Comparison of ENCODE assay signal across 22 cellular contexts in the genomic region with DNA sequence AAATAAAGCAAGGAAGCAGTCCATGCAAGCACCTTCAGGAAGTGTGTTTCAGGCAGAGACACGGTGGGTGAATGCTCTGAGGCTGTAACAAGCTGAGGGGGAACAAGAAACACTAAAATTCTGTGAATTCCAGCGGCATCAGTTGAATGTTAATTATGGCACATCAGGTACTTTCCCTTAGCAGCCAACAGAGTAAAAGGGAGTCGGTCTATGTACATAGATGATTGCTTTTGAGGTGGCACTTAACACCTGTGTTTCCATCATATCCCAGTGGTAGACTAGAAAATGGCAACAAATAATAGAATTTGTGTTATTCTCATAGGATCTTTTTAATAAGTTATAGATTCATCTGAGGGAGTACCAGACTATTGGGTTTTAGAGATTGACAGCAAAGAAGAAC.
"Had no signal": no experiment of that assay in that cellular context is flagged by ENCODE, and none has a peak within 500 bp of the region (broad histone marks: within the 10 kb centered on the region; RNA-seq: fewer than 3 reads in every experiment).

No MANE protein-coding gene starts in this region.

- H3K4me3 ChIP-seq: esophagus squamous epithelium, left ventricle myocardium inferior, lower lobe of right lung, pancreas, smooth muscle cell, tibial artery had no signal

- H3K27ac ChIP-seq: epithelial cell of prostate, lower lobe of right lung, pancreas, tibial artery had no signal

- H3K27me3 ChIP-seq: esophagus squamous epithelium, pancreas, tibial artery had no signal

- H3K4me2 ChIP-seq: smooth muscle cell had no signal

- H3K27ac Mint-ChIP-seq: dendritic cell treated with granulocyte-macrophage colony-stimulating factor and Interleukin-4, amounts not matched to agents 40 ng/mL and 50 ng/mL, for 4 days; effector memory CD8-positive, alpha-beta T cell; nephron; progenitor cell of endocrine pancreas; stimulated activated effector memory CD8-positive, alpha-beta T cell treated with anti-CD3 and anti-CD28 coated beads, Interleukin-12 subunit alpha, Interleukin-12 subunit beta, amount 100 ng/mL, for 72 hours; stimulated activated naive CD8-positive, alpha-beta T cell treated with anti-CD3 and anti-CD28 coated beads, Interleukin-15, Interleukin-2, amounts not matched to agents 100 ng/mL and 50 ng/mL, for 24 hours had no signal

- H3K27me3 Mint-ChIP-seq: dendritic cell treated with granulocyte-macrophage colony-stimulating factor and Interleukin-4, amounts not matched to agents 40 ng/mL and 50 ng/mL, for 4 days; naive B cell; progenitor cell of endocrine pancreas had no signal

- H3K9me3 ChIP-seq: esophagus squamous epithelium, left ventricle myocardium inferior, lower lobe of right lung, pancreas, tibial artery had no signal

- H3K9me3 Mint-ChIP-seq: dendritic cell treated with granulocyte-macrophage colony-stimulating factor and Interleukin-4, amounts not matched to agents 40 ng/mL and 50 ng/mL, for 4 days; effector memory CD8-positive, alpha-beta T cell; immature natural killer cell; stimulated activated effector memory CD8-positive, alpha-beta T cell treated with anti-CD3 and anti-CD28 coated beads, Interleukin-12 subunit alpha, Interleukin-12 subunit beta, amount 100 ng/mL, for 72 hours; stimulated activated naive CD8-positive, alpha-beta T cell treated with anti-CD3 and anti-CD28 coated beads, Interleukin-15, Interleukin-2, amounts not matched to agents 100 ng/mL and 50 ng/mL, for 24 hours had no signal

- H3K4me1 Mint-ChIP-seq: immature natural killer cell had no signal

- H3K4me3 Mint-ChIP-seq: dendritic cell treated with granulocyte-macrophage colony-stimulating factor and Interleukin-4, amounts not matched to agents 40 ng/mL and 50 ng/mL, for 4 days; effector memory CD8-positive, alpha-beta T cell; immature natural killer cell; naive B cell; nephron; stimulated activated effector memory CD8-positive, alpha-beta T cell treated with anti-CD3 and anti-CD28 coated beads, Interleukin-12 subunit alpha, Interleukin-12 subunit beta, amount 100 ng/mL, for 72 hours; stimulated activated naive CD8-positive, alpha-beta T cell treated with anti-CD3 and anti-CD28 coated beads, Interleukin-15, Interleukin-2, amounts not matched to agents 100 ng/mL and 50 ng/mL, for 24 hours had no signal

- H3K36me3 Mint-ChIP-seq: immature natural killer cell; naive B cell; stimulated activated effector memory CD8-positive, alpha-beta T cell treated with anti-CD3 and anti-CD28 coated beads, Interleukin-12 subunit alpha, Interleukin-12 subunit beta, amount 100 ng/mL, for 72 hours had no signal

- H3K4me1 ChIP-seq: pancreas had no signal

- DNase-seq: effector memory CD8-positive, alpha-beta T cell; esophagus squamous epithelium; immature natural killer cell; kidney; left cardiac atrium; left ventricle myocardium inferior; lower lobe of right lung; mesendoderm; naive B cell; occipital lobe; pancreas; right cardiac atrium; stimulated activated CD4-positive, alpha-beta T cell treated with anti-CD3 and anti-CD28 coated beads, Interleukin-4, amount 100 ng/mL, for 1 hour; stimulated activated CD8-positive, alpha-beta memory T cell treated with anti-CD3 and anti-CD28 coated beads, Interleukin-4, amount 100 ng/mL, for 48 hours; tibial artery had no signal

- ATAC-seq: effector memory CD8-positive, alpha-beta T cell; stimulated activated effector memory CD8-positive, alpha-beta T cell treated with anti-CD3 and anti-CD28 coated beads, Interleukin-12 subunit alpha, Interleukin-12 subunit beta, amount 100 ng/mL, for 72 hours had no signal

- H3K36me3 ChIP-seq: esophagus squamous epithelium, left ventricle myocardium inferior, lower lobe of right lung, pancreas, tibial artery had no signal
